In the genomic region with DNA sequence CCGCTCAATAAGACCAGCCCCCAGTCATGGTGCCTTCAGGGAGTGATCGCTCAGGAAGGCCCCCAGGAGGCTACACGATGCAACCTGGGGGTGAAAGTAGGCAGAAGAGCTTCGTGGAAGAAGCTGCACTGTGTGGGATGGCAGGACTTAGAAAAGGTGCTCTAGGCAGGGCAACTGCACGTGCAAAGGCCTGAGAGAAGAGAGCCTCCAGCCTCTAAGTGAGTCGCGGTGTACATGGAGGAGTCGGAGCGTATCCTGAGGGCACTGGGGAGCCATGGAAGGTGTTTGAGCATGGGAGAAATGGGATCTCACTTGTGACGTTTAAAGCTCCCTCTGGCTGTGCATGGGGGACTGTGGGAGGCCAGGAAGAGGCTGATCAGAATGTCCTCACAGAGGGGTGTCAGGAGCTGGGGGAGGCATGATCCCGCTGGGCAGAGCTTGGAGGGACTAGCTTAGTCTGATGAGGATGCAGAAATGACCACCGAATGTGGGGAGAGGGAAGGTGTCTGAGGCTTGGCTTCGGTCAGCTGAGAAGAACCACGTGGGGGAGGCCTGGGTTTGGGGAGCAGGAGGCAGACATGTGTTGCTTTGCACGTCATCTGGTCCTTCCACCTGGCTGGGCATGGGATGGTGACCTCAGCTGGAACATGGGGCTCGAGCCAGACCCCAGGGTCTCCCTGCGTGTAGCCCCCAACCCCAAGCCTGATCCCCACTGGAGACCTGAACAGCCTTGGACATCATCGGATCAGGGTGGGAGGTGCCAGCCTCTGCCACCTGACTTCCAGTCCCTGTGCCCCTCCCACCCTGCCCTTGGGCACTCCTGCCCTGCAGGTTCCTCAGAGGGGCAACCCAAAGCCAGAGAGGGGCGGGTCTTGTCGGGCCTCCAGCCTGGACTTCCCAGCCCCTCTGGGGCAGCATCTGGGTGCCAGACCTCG, we compare ENCODE assay signal across 15 cellular contexts. TPM values are rescaled to one million over a fixed set of nuclear protein-coding genes. Genes with fewer than 3 reads are reported as not detected.
DNase-seq lines count a peak whose midpoint lies in the region; ATAC-seq and TF ChIP-seq lines count a peak whose summit lies in the region.
"Had no signal": no experiment of that assay in that cellular context is flagged by ENCODE, and none has a peak within 500 bp of the region (broad histone marks: within the 10 kb centered on the region; RNA-seq: fewer than 3 reads in every experiment).

No MANE protein-coding gene starts in this region.

- peaks cover 94% of the 10 kb centered on the region for H3K27me3 ChIP-seq in CD4-positive, alpha-beta T cell (ENCODE audit: control insufficient read depth, insufficient read depth, low read length)
- peaks cover 0 to 15% (median 0%) of the 10 kb centered on the region in 45 donors for H3K27me3 ChIP-seq in dorsolateral prefrontal cortex

- no peak for TF ChIP-seq CTCF in CD4-positive, alpha-beta T cell (IDR thresholded peaks at IDR 0.05)
- TF ChIP-seq CTCF in dorsolateral prefrontal cortex (IDR thresholded peaks at IDR 0.05 in 54 of 56, conservative IDR thresholded peaks at IDR 0.05 in 2 of 56; ENCODE audit: low read depth in 1 of 56, partially characterized antibody in 56 of 56) (no peak), neural crest cell (conservative IDR thresholded peaks at IDR 0.05) (no peak)

- no peak for DNase-seq in CD4-positive, alpha-beta T cell
- DNase-seq in NCI-H69 (lab: John Stamatoyannopoulos, UW) = peak; percentile 26
- peak in 1 of 10 donors; percentile 55 for DNase-seq in dorsolateral prefrontal cortex
- DNase-seq in neural crest cell (ENCODE audit: low read depth, low spot score) = no peak
- no peak for DNase-seq in NCI-H2081 (lab: John Stamatoyannopoulos, UW)
- DNase-seq in NCI-H187 treated with DMSO at 0.1 percent for 48 hours (lab: John Stamatoyannopoulos, UW) = no peak
- no peak for DNase-seq in SHP77 (lab: John Stamatoyannopoulos, UW)
- DNase-seq: activated CD8-positive, alpha-beta memory T cell treated with anti-CD3 and anti-CD28 coated beads, Interleukin-2, amount 10 ng/mL, durations not matched to agents 7 days and 5 days; activated naive CD4-positive, alpha-beta T cell treated with anti-CD3 and anti-CD28 coated beads for 36 hours; GM23248; NCI-H446; OCI-M1; stimulated activated naive CD8-positive, alpha-beta T cell treated with anti-CD3 and anti-CD28 coated beads, Interleukin-15, amount 100 ng/mL, for 72 hours had no signal

- intact Hi-C loops in CD4-positive, alpha-beta T cell (cut with DNase I, micrococcal nuclease) = no loop called here
- intact Hi-C loops in dorsolateral prefrontal cortex (cut with DNase I) = no loop called here

- peaks cover 31% of the 10 kb centered on the region for H3K4me1 Mint-ChIP-seq in CD4-positive, alpha-beta T cell (ENCODE audit: low read depth)
- H3K4me1 Mint-ChIP-seq in neural crest cell = peaks cover 34% of the 10 kb centered on the region

- H3K4me3 Mint-ChIP-seq in CD4-positive, alpha-beta T cell = peak overlapping the region; percentile 1
- peak overlapping the region; percentile 89 for H3K4me3 Mint-ChIP-seq in neural crest cell
- H3K4me3 Mint-ChIP-seq: activated CD8-positive, alpha-beta memory T cell treated with anti-CD3 and anti-CD28 coated beads, Interleukin-2, amount 10 ng/mL, durations not matched to agents 7 days and 5 days; activated naive CD4-positive, alpha-beta T cell treated with anti-CD3 and anti-CD28 coated beads for 36 hours had no signal

- no peak overlapping the region for H3K27ac ChIP-seq in CD4-positive, alpha-beta T cell (ENCODE audit: low read depth, low read length)
- H3K27ac ChIP-seq in dorsolateral prefrontal cortex = peak overlapping the region in 58 of 59 donors; percentile 74 to 98 (median 93)
- H3K27ac ChIP-seq: GM23248 had no signal

- POLR2A ChIA-PET in CD4-positive, alpha-beta T cell (lab: Charles Lee) = no interaction called here

- ATAC-seq in CD4-positive, alpha-beta T cell (ENCODE audit: poor library complexity) = no peak
- ATAC-seq in HG02610 (IDR thresholded peaks at IDR 0.05; ENCODE audit: unreplicated experiment) = no peak
- ATAC-seq: activated CD8-positive, alpha-beta memory T cell treated with anti-CD3 and anti-CD28 coated beads, Interleukin-2, amount 10 ng/mL, durations not matched to agents 7 days and 5 days had no signal

- no peaks in the 10 kb centered on the region for H3K9me3 Mint-ChIP-seq in CD4-positive, alpha-beta T cell
- H3K9me3 Mint-ChIP-seq in neural crest cell = no peaks in the 10 kb centered on the region
- H3K9me3 Mint-ChIP-seq: activated naive CD4-positive, alpha-beta T cell treated with anti-CD3 and anti-CD28 coated beads for 36 hours; stimulated activated naive CD8-positive, alpha-beta T cell treated with anti-CD3 and anti-CD28 coated beads, Interleukin-15, amount 100 ng/mL, for 72 hours had no signal

- no peaks in the 10 kb centered on the region for H3K9me3 ChIP-seq in CD4-positive, alpha-beta T cell (ENCODE audit: control insufficient read depth, low read length)

- peak overlapping the region; percentile 53 to 87 (median 75) for H3K4me3 ChIP-seq in dorsolateral prefrontal cortex
- H3K4me3 ChIP-seq: GM23248 had no signal

- no peak overlapping the region for H3K27ac Mint-ChIP-seq in CD4-positive, alpha-beta T cell
- peak overlapping the region; percentile 89 for H3K27ac Mint-ChIP-seq in neural crest cell (ENCODE audit: unreplicated experiment)
- H3K27ac Mint-ChIP-seq: activated CD8-positive, alpha-beta memory T cell treated with anti-CD3 and anti-CD28 coated beads, Interleukin-2, amount 10 ng/mL, durations not matched to agents 7 days and 5 days; activated naive CD4-positive, alpha-beta T cell treated with anti-CD3 and anti-CD28 coated beads for 36 hours had no signal

- CTCF ChIA-PET in CD4-positive, alpha-beta T cell (lab: Charles Lee) = no interaction called here

- no peaks in the 10 kb centered on the region for H3K36me3 Mint-ChIP-seq in CD4-positive, alpha-beta T cell (ENCODE audit: low read depth)
- peaks cover 3% of the 10 kb centered on the region for H3K36me3 Mint-ChIP-seq in neural crest cell (ENCODE audit: low read depth)
- H3K36me3 Mint-ChIP-seq: activated CD8-positive, alpha-beta memory T cell treated with anti-CD3 and anti-CD28 coated beads, Interleukin-2, amount 10 ng/mL, durations not matched to agents 7 days and 5 days had no signal

- peaks cover 77% of the 10 kb centered on the region for H3K27me3 Mint-ChIP-seq in CD4-positive, alpha-beta T cell
- H3K27me3 Mint-ChIP-seq in neural crest cell (ENCODE audit: low read depth) = peaks cover 58% of the 10 kb centered on the region

RNA-seq across cellular contexts. Expression of a gene that starts 1.1 kb away (rescaled TPM):
- total RNA-seq in CD4-positive, alpha-beta T cell = under 1 TPM; 0.20 to 0.30 TPM
- total RNA-seq in dorsolateral prefrontal cortex = 100 to 1,000 TPM; 130 to 289 (median 183) TPM
- total RNA-seq in neural crest cell = 39.2 and 43.0 TPM in 2 replicates
- total RNA-seq: kidney epithelial cell had no signal

RNA-seq across cellular contexts. Expression of a gene that starts 12.8 kb away (rescaled TPM):
- 1,000 to 10,000 TPM; 2,193 to 2,200 TPM for total RNA-seq in CD4-positive, alpha-beta T cell
- total RNA-seq in dorsolateral prefrontal cortex = 100 to 1,000 TPM; 343 to 670 (median 497) TPM
- total RNA-seq in neural crest cell = 1,578 and 1,580 TPM in 2 replicates

RNA-seq across cellular contexts. Expression of a gene that starts 28.0 kb away (rescaled TPM):
- 10 to 100 TPM; 14.9 to 15.8 TPM for total RNA-seq in CD4-positive, alpha-beta T cell
- 10 to 100 TPM; 28.3 to 63.0 (median 35.2) TPM for total RNA-seq in dorsolateral prefrontal cortex
- total RNA-seq in neural crest cell = 34.5 and 41.5 TPM in 2 replicates

RNA-seq across cellular contexts. Expression of a gene that starts 39.1 kb away (rescaled TPM):
- total RNA-seq in CD4-positive, alpha-beta T cell = 1 to 10 TPM; 4.2 to 5.2 TPM
- 10 to 100 TPM in 50 of 120 experiments, 1 to 10 TPM in 70; 4.5 to 20.4 (median 9.5) TPM for total RNA-seq in dorsolateral prefrontal cortex
- 10.4 and 11.7 TPM in 2 replicates for total RNA-seq in neural crest cell

RNA-seq across cellular contexts. Expression of a gene that starts 40.0 kb away (rescaled TPM):
- 1 to 10 TPM; 2.2 to 2.8 TPM for total RNA-seq in CD4-positive, alpha-beta T cell
- 10 to 100 TPM in 116 of 120 experiments, 1 to 10 TPM in 4; 6.9 to 23.9 (median 14.3) TPM for total RNA-seq in dorsolateral prefrontal cortex
- total RNA-seq in neural crest cell = 8.2 and 8.7 TPM in 2 replicates

Comparison
In these comparisons a context has a peak if more than half of its experiments do, and no peak if none do; other contexts are left out.
1. RNA of a gene that starts 1.1 kb away (total RNA-seq): 130 to 289 TPM in dorsolateral prefrontal cortex and 39.2 to 43.0 TPM in neural crest cell; 0.20 to 0.30 TPM in CD4-positive, alpha-beta T cell; every median in the first group is over 10 times any median in the second.